ENCODE assay signal across 19 cellular contexts in genomic region chr1:208013210-208013609, GRCh38.
"Had no signal": no experiment of that assay in that cellular context is flagged by ENCODE, and none has a peak within 500 bp of the region (broad histone marks: within the 10 kb centered on the region; RNA-seq: fewer than 3 reads in every experiment).

No MANE protein-coding gene starts in this region.

- H3K9me3 ChIP-seq: esophagus muscularis mucosa, gastrocnemius medialis, heart right ventricle, pancreas, stomach had no signal

- DNase-seq: effector memory CD8-positive, alpha-beta T cell; gastrocnemius medialis; heart right ventricle; hypothalamus; kidney glomerular epithelial cell; mammary epithelial cell; natural killer cell; occipital lobe; pancreas; right cardiac atrium; small intestine; stimulated activated CD4-positive, alpha-beta T cell treated with anti-CD3 and anti-CD28 coated beads, Interleukin-12 subunit alpha, Interleukin-12 subunit beta, amount 100 ng/mL, for 4 hours; stimulated activated naive CD4-positive, alpha-beta T cell; stomach; substantia nigra; trophoblast cell had no signal

- H3K4me1 ChIP-seq: esophagus muscularis mucosa, gastrocnemius medialis, neural progenitor cell, stomach had no signal

- H3K4me2 ChIP-seq: neural progenitor cell had no signal

- H3K36me3 ChIP-seq: esophagus muscularis mucosa, gastrocnemius medialis, heart right ventricle, neural progenitor cell, pancreas, stomach had no signal

- H3K4me3 ChIP-seq: esophagus muscularis mucosa, gastrocnemius medialis, heart right ventricle, neural progenitor cell, pancreas, stomach had no signal

- H3K27ac ChIP-seq: epithelial cell of prostate, esophagus muscularis mucosa, gastrocnemius medialis, heart right ventricle, neural progenitor cell, pancreas, stomach had no signal

- H3K27me3 ChIP-seq: gastrocnemius medialis, heart right ventricle, neural progenitor cell, pancreas, stomach had no signal

- ATAC-seq: effector memory CD8-positive, alpha-beta T cell; gastrocnemius medialis; heart right ventricle; natural killer cell; pancreas; right cardiac atrium had no signal

- H3K9ac ChIP-seq: neural progenitor cell had no signal

- H2AFZ ChIP-seq: neural progenitor cell had no signal
